1 cellular context compared by ENCODE assay signal in genomic region chr2:145593991-145594702, GRCh38.
TF ChIP-seq lines count a peak whose summit lies in the region.

No MANE protein-coding gene starts in this region.

TF ChIP-seq in GM12878, 131 proteins besides CTCF, POLR2A, EP300 and RAD21 (continued from another document):
- TF ChIP-seq NKRF (conservative IDR thresholded peaks at IDR 0.05) (no peak), STAT3 (IDR thresholded peaks at IDR 0.05; ENCODE audit: low read depth, low read length) (no peak), TCF7 (IDR thresholded peaks at IDR 0.05; ENCODE audit: borderline replicate concordance) (no peak), KAT2A (conservative IDR thresholded peaks at IDR 0.05; ENCODE audit: control insufficient read depth, low read depth, low read length) (no peak)
